27 cellular contexts compared by ENCODE assay signal in genomic region chr7:107016312-107016711, GRCh38. TPM values are rescaled to one million over a fixed set of nuclear protein-coding genes. Genes with fewer than 3 reads are reported as not detected.
"Had no signal": no experiment of that assay in that cellular context is flagged by ENCODE, and none has a peak within 500 bp of the region (broad histone marks: within the 10 kb centered on the region; RNA-seq: fewer than 3 reads in every experiment).

No MANE protein-coding gene starts in this region.

- DNase-seq: IMR-90, Kasumi-1, MV-4-11, NCI-H1048, NCI-H1105 treated with DMSO at 0.1 percent for 48 hours, NCI-H1417 treated with DMSO at 0.1 percent for 48 hours, NCI-H146, NCI-H1694 treated with DMSO at 0.1 percent for 48 hours, NCI-H2029, NCI-H2081 treated with DMSO at 0.1 percent for 48 hours, NCI-H2171, NCI-H226, NCI-H446, NCI-H510A, NCI-H524 treated with DMSO at 0.1 percent for 48 hours, NCI-H69, NCI-H774, PC-3, SHP77, T-helper 1 cell had no signal

- H3K4me2 ChIP-seq: KMS-11 had no signal

- H3K9ac ChIP-seq: KMS-11 had no signal

- ATAC-seq: HepG2, Panc1, PC-3, SK-N-SH treated with all-trans-retinoic acid at 6 μM for 48 hours had no signal

- FAIRE-seq: HepG2 had no signal

- H3K27ac ChIP-seq: KMS-11, RWPE1 had no signal

RNA-seq across cellular contexts. Expression of gene PRKAR2B, which starts 28.2 kb away (rescaled TPM):
- total RNA-seq: HepG2, HT-29, MCF 10A had no signal
- polyA plus RNA-seq: HepG2 had no signal
